ENCODE assay signal across 8 cellular contexts in the genomic region with DNA sequence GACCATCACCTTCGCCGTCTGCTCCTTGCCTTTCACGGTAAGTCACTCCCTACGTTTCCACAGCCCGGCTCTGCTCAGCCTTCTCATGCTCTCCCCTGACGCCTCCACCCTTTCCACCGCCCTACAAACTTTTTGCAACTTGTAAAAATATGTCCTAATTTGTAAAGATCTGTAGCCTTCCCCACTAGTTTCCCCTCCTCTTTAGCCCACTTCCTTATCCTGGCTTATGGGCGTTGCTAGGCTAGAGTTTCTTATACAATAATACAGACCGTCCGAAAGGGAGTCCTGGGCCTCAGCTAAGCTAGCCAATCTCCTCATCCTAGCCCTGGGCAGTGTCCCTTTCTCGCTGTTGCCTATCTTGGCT. TPM values are rescaled to one million over a fixed set of nuclear protein-coding genes. Genes with fewer than 3 reads are reported as not detected.
DNase-seq lines count a peak whose midpoint lies in the region; ATAC-seq and TF ChIP-seq lines count a peak whose summit lies in the region.

No MANE protein-coding gene starts in this region.

- H3K4me1 ChIP-seq in mucosa of stomach (ENCODE audit: control insufficient read depth, insufficient read depth, low read length), result peaks cover 41% of the 10 kb centered on the region

- DNase-seq in AG04450 (ENCODE audit: low read depth, low spot score), result no peak
- peak; percentile 76 to 79 for DNase-seq in HL-60 (ENCODE audit: low read depth in 1 of 2, low spot score in 1 of 2)
- DNase-seq in cardiac fibroblast (ENCODE audit: low read depth in 2 of 2), result peak in 1 of 2 donors; percentile 35
- no peak for DNase-seq in UCSD-AML1 (lab: John Stamatoyannopoulos, UW; ENCODE audit: unreplicated experiment)
- no peak for DNase-seq in NCI-H2029 treated with DMSO at 0.1 percent for 48 hours (lab: John Stamatoyannopoulos, UW)

- POLR2A ChIA-PET in AG04450 (lab: Yijun Ruan, JAX), result no interaction called here

- TF ChIP-seq CTCF in AG04450 (IDR thresholded peaks at IDR 0.05; ENCODE audit: low read depth, low read length) (no peak), HL-60 (IDR thresholded peaks at IDR 0.05; ENCODE audit: insufficient read depth, low read length) (no peak), cardiac fibroblast (IDR thresholded peaks at IDR 0.05; ENCODE audit: low read depth, low read length) (no peak)

- no peaks in the 10 kb centered on the region for H3K27me3 ChIP-seq in AG04450 (ENCODE audit: control insufficient read depth, insufficient read depth, low read length)
- no peaks in the 10 kb centered on the region for H3K27me3 ChIP-seq in HL-60 (ENCODE audit: insufficient read depth, poor library complexity, severe bottlenecking)
- no peaks in the 10 kb centered on the region for H3K27me3 ChIP-seq in mucosa of stomach (ENCODE audit: control insufficient read depth, insufficient read depth, low read length)

- H3K9me3 ChIP-seq in AG04450 (ENCODE audit: control insufficient read depth, insufficient read depth, low read length) (no peaks in the 10 kb centered on the region), mucosa of stomach (ENCODE audit: control insufficient read depth, low read length) (no peaks in the 10 kb centered on the region)

- H3K36me3 ChIP-seq in mucosa of stomach (ENCODE audit: control insufficient read depth, insufficient read depth, low read length), result no peaks in the 10 kb centered on the region

- H3K4me3 ChIP-seq in AG04450 (ENCODE audit: low read depth, low read length) (peak overlapping the region; percentile 67), HL-60 (replicated peaks; ENCODE audit: insufficient read depth, low read length) (peak overlapping the region; percentile 73), cardiac fibroblast (replicated peaks in 1 of 2; ENCODE audit: low read depth in 2 of 2, low read length in 2 of 2) (peak overlapping the region; percentile 70 to 73), mucosa of stomach (ENCODE audit: low read length) (peak overlapping the region; percentile 79)

- H3K27ac ChIP-seq in AG04450 (ENCODE audit: low read depth, low read length) (peak overlapping the region; percentile 11), HL-60 (replicated peaks) (peak overlapping the region; percentile 85)

- H3K9ac ChIP-seq in mucosa of stomach (ENCODE audit: low read length), result peak overlapping the region; percentile 80

- ATAC-seq in HG02571 (IDR thresholded peaks at IDR 0.05; ENCODE audit: unreplicated experiment), result no peak
- ATAC-seq in GM19397 (IDR thresholded peaks at IDR 0.05; ENCODE audit: unreplicated experiment), result no peak

- CTCF ChIA-PET in AG04450 (lab: Charles Lee), result no interaction called here

RNA-seq across cellular contexts. Expression of gene PTGER2, which starts 1.2 kb away (rescaled TPM):
- polyA plus RNA-seq in AG04450 (2011; rRNA removed), result 56.9 and 70.7 TPM in 2 replicates
- polyA minus RNA-seq in AG04450 (2011; rRNA and poly(A)+ RNA removed), result 17.5 and 26.8 TPM in 2 replicates

RNA-seq across cellular contexts. Expression of gene PTGDR, which starts 47.8 kb away (rescaled TPM):
- polyA plus RNA-seq in AG04450 (2011; rRNA removed), result not detected in 2 replicates
- not detected in 2 replicates for polyA minus RNA-seq in AG04450 (2011; rRNA and poly(A)+ RNA removed)

Comparison
In these comparisons a context has a peak if more than half of its experiments do, and no peak if none do; other contexts are left out.
1. DNase-seq: peak in HL-60 (2 of 2); none in AG04450 (single experiment), UCSD-AML1 (single experiment) and NCI-H2029 treated with DMSO at 0.1 percent for 48 hours (single experiment).
2. Peak in every context shown above with its lines, with median percentiles within 50 percentile points of each other: H3K4me3 ChIP-seq.